8 cellular contexts compared by ENCODE assay signal in genomic region chr11:126416542-126417090, GRCh38.
A peak's percentile ranks its signal among the peaks of the same experiment; 100 is the strongest.
DNase-seq lines count a peak whose midpoint lies in the region; ATAC-seq, FAIRE-seq and TF ChIP-seq lines count a peak whose summit lies in the region.

No MANE protein-coding gene starts in this region.

- dilution Hi-C loops in endothelial cell of umbilical vein (cut with MboI; ENCODE audit: extremely low pct_ligation_motif_present, low sequenced_read_pairs) = no loop called here

- FAIRE-seq in endothelial cell of umbilical vein (lab: Jason Lieb, UNC) = peak; percentile 94

- peaks cover 11% of the 10 kb centered on the region; the same call in 1 of the 2 replicates for H3K4me1 ChIP-seq in GM23338 (ENCODE audit: insufficient read depth)
- H3K4me1 ChIP-seq in endothelial cell of umbilical vein (ENCODE audit: control insufficient read depth, extremely low read depth, insufficient read depth, low read length) = peaks cover 11% of the 10 kb centered on the region

- peak; percentile 51 for DNase-seq in DMS79 (lab: John Stamatoyannopoulos, UW)
- DNase-seq in GM23338 (ENCODE audit: low spot score) = peak; percentile 91
- DNase-seq in NCI-H187 treated with DMSO at 0.1 percent for 48 hours (lab: John Stamatoyannopoulos, UW) = peak; percentile 48
- DNase-seq in activated T-cell treated with anti-CD3 and anti-CD28 coated beads for 1 hour (ENCODE audit: low read depth) = peak; percentile 53
- peak; percentile 91 for DNase-seq in endothelial cell of umbilical vein (ENCODE audit: low read depth, low spot score)
- DNase-seq in midbrain (lab: John Stamatoyannopoulos, UW) = peak; percentile 91
- DNase-seq in stimulated activated CD8-positive, alpha-beta memory T cell treated with anti-CD3 and anti-CD28 coated beads, Interleukin-15, amount 100 ng/mL, for 24 hours (ENCODE audit: low read depth) = peak; percentile 42
- no peak for DNase-seq in LoVo (ENCODE audit: low spot score)

- ATAC-seq in GM23338 = peak; percentile 96

- no peaks in the 10 kb centered on the region for H3K9me3 ChIP-seq in endothelial cell of umbilical vein (replicated peaks; ENCODE audit: control insufficient read depth, insufficient read depth, low read length)

- peaks cover 5% of the 10 kb centered on the region; the same call in 2 of the 3 replicates for H3K36me3 Mint-ChIP-seq in GM23338 (ENCODE audit: low read depth)

- H3K4me1 Mint-ChIP-seq in GM23338 = peaks cover 8% of the 10 kb centered on the region

- peak overlapping the region; percentile 73 for H3K9ac ChIP-seq in endothelial cell of umbilical vein (replicated peaks; ENCODE audit: extremely low read depth, insufficient read depth, low read length)

- 0 out of 2 replicates have a peak, but pooled peaks cover 3% of the 10 kb centered on the region for H3F3A ChIP-seq in GM23338 (replicated peaks; ENCODE audit: low read depth)

- no peak overlapping the region for H3K27ac ChIP-seq in GM23338 (ENCODE audit: low read depth)
- peak overlapping the region; percentile 57 for H3K27ac ChIP-seq in endothelial cell of umbilical vein (ENCODE audit: insufficient read depth, low read depth, low read length)

- H3K79me2 ChIP-seq in GM23338 (replicated peaks; ENCODE audit: insufficient read depth) = no peaks in the 10 kb centered on the region
- no peaks in the 10 kb centered on the region for H3K79me2 ChIP-seq in endothelial cell of umbilical vein (ENCODE audit: control insufficient read depth, insufficient read depth, low read length)

- no peaks in the 10 kb centered on the region for H3K9me3 Mint-ChIP-seq in GM23338

- no peaks in the 10 kb centered on the region for H3K9me1 ChIP-seq in endothelial cell of umbilical vein (replicated peaks; ENCODE audit: control insufficient read depth, extremely low read depth, insufficient read depth, low read length)

- TF ChIP-seq CTCF in GM23338 (conservative IDR thresholded peaks at IDR 0.05; ENCODE audit: low read depth in 2 of 2) (no peak), endothelial cell of umbilical vein (IDR thresholded peaks at IDR 0.05; ENCODE audit: extremely low read depth in 1 of 2, insufficient read depth in 1 of 2, low read depth in 1 of 2, low read length in 2 of 2) (no peak)

- peaks cover 12% of the 10 kb centered on the region for H3K27me3 Mint-ChIP-seq in GM23338 (ENCODE audit: insufficient read depth, low read depth, poor library complexity)

- CTCF ChIA-PET in endothelial cell of umbilical vein (lab: Charles Lee) = interaction anchor here (0.8 to 1.9 kb wide), 8 partner anchors 10 to 106 kb away, joined by 3 to 21 read pairs (median 5); no protein-coding TSS in a partner anchor

- H3K4me3 ChIP-seq in GM23338 (peak overlapping the region; percentile 56), endothelial cell of umbilical vein (replicated peaks in 1 of 3; ENCODE audit: insufficient read depth in 1 of 3, low read depth in 1 of 3, low read length in 3 of 3) (peak overlapping the region; percentile 44 to 47 (median 44))

- no TSS peak for BruUV-seq in endothelial cell of umbilical vein (replicated peaks; lab: Mats Ljungman, UMichigan)

- no peaks in the 10 kb centered on the region for H3K9me2 ChIP-seq in GM23338 (ENCODE audit: insufficient read depth)

- H2AFZ ChIP-seq in GM23338 = peak overlapping the region; percentile 89
- H2AFZ ChIP-seq in endothelial cell of umbilical vein (ENCODE audit: low read depth, low read length) = peak overlapping the region; percentile 89

- POLR2A ChIA-PET in endothelial cell of umbilical vein (lab: Charles Lee) = no interaction called here

- H3K36me3 ChIP-seq in GM23338 (ENCODE audit: insufficient read depth) (no peaks in the 10 kb centered on the region), endothelial cell of umbilical vein (ENCODE audit: control insufficient read depth in 2 of 2, extremely low read depth in 1 of 2, insufficient read depth in 2 of 2, low read length in 2 of 2) (peaks cover 0 to 1% of the 10 kb centered on the region in 2 experiments)

- H3K4me2 ChIP-seq in GM23338 (peak overlapping the region; percentile 71), endothelial cell of umbilical vein (ENCODE audit: insufficient read depth, low read length) (peak overlapping the region; percentile 61)

- peak overlapping the region; percentile 65 for H3K4me3 Mint-ChIP-seq in GM23338

- H3K27ac Mint-ChIP-seq in GM23338 = no peak overlapping the region

- TF ChIP-seq POLR2A in endothelial cell of umbilical vein (IDR thresholded peaks at IDR 0.05; ENCODE audit: low read depth, low read length) = peak; percentile 76

- H3K27me3 ChIP-seq in GM23338 (ENCODE audit: insufficient read depth) = 0 out of 2 replicates have a peak, but pooled peaks cover 3% of the 10 kb centered on the region
- no peaks in the 10 kb centered on the region for H3K27me3 ChIP-seq in endothelial cell of umbilical vein (ENCODE audit: control insufficient read depth in 2 of 2, insufficient read depth in 2 of 2, low read length in 2 of 2)

- H4K20me1 ChIP-seq in GM23338 (replicated peaks; ENCODE audit: insufficient read depth) (no peaks in the 10 kb centered on the region), endothelial cell of umbilical vein (replicated peaks; ENCODE audit: control insufficient read depth, extremely low read depth, insufficient read depth, low read length) (no peaks in the 10 kb centered on the region)

- intact Hi-C loops in endothelial cell of umbilical vein (cut with micrococcal nuclease) = loop anchor here (1.0 to 5.0 kb wide), 3 partner anchors 15 to 104 kb away; no protein-coding TSS in a partner anchor

TF ChIP-seq in GM23338, 12 proteins besides CTCF, POLR2A, EP300 and RAD21 (continues in another document):
- TF ChIP-seq ZNF331 (CRISPR knock-in tag; IDR thresholded peaks at IDR 0.05; ENCODE audit: low read depth) (no peak), JUNB (IDR thresholded peaks at IDR 0.05; ENCODE audit: unreplicated experiment) (no peak), POLR2AphosphoS5 (IDR thresholded peaks at IDR 0.05; ENCODE audit: low read depth) (peak; percentile 57), STAT1 (IDR thresholded peaks at IDR 0.05; ENCODE audit: unreplicated experiment) (no peak), NANOG (IDR thresholded peaks at IDR 0.05; ENCODE audit: borderline replicate concordance) (no peak), ETS1 (IDR thresholded peaks at IDR 0.05) (no peak), CREB1 (CRISPR knock-in tag; IDR thresholded peaks at IDR 0.05; ENCODE audit: low read depth) (peak; percentile 54), EZH2 (IDR thresholded peaks at IDR 0.05; ENCODE audit: low read depth, unreplicated experiment) (no peak)

TF ChIP-seq in endothelial cell of umbilical vein, 7 proteins besides CTCF, POLR2A, EP300 and RAD21:
- TF ChIP-seq MAX (IDR thresholded peaks at IDR 0.05; ENCODE audit: insufficient read depth, insufficient read length) (no peak), FOS (IDR thresholded peaks at IDR 0.05; ENCODE audit: borderline replicate concordance, insufficient read depth, low read length) (no peak), POLR2AphosphoS5 (IDR thresholded peaks at IDR 0.05; ENCODE audit: insufficient read depth, low read depth, low read length) (peak; percentile 60)
TF ChIP-seq in endothelial cell of umbilical vein: peak in this region for 1.
